Comparison of ENCODE assay signal across 28 cellular contexts in genomic region chr7:87591211-87591610, GRCh38. TPM values are rescaled to one million over a fixed set of nuclear protein-coding genes. Genes with fewer than 3 reads are reported as not detected.
DNase-seq lines count a peak whose midpoint lies in the region; ATAC-seq and TF ChIP-seq lines count a peak whose summit lies in the region.
"Had no signal": no experiment of that assay in that cellular context is flagged by ENCODE, and none has a peak within 500 bp of the region (broad histone marks: within the 10 kb centered on the region; RNA-seq: fewer than 3 reads in every experiment).

No MANE protein-coding gene starts in this region.

- peaks cover 6% of the 10 kb centered on the region for H3K4me1 Mint-ChIP-seq in activated CD4-positive, alpha-beta T cell treated with anti-CD3 and anti-CD28 coated beads for 36 hours
- H3K4me1 Mint-ChIP-seq: CD14-positive monocyte; CD4-positive, CD25-positive, alpha-beta regulatory T cell had no signal

- H3K4me1 ChIP-seq in Loucy (ENCODE audit: insufficient read depth, low read length, poor library complexity, severe bottlenecking), result peaks cover 26% of the 10 kb centered on the region
- H3K4me1 ChIP-seq in transverse colon, result peaks cover 0 to 24% (median 14%) of the 10 kb centered on the region in 4 donors
- H3K4me1 ChIP-seq: BLaER1 had no signal

- no peak overlapping the region for H3K27ac Mint-ChIP-seq in activated CD4-positive, alpha-beta T cell treated with anti-CD3 and anti-CD28 coated beads for 36 hours
- H3K27ac Mint-ChIP-seq: CD14-positive monocyte; CD4-positive, alpha-beta memory T cell; CD4-positive, CD25-positive, alpha-beta regulatory T cell; CD8-positive, alpha-beta memory T cell had no signal

- intact Hi-C loops in activated CD4-positive, alpha-beta T cell treated with anti-CD3 and anti-CD28 coated beads for 36 hours (cut with DNase I, micrococcal nuclease), result no loop called here
- intact Hi-C loops in left colon (cut with DNase I, micrococcal nuclease), result no loop called here
- intact Hi-C loops in transverse colon (cut with DNase I; ENCODE audit: low total_unique reads), result no loop called here
- intact Hi-C loops in Right ventricle myocardium inferior (cut with DNase I), result no loop called here

- no peaks in the 10 kb centered on the region for H3F3A ChIP-seq in Loucy (ENCODE audit: low read depth)

- WGBS in transverse colon (ENCODE audit: low coverage in 1 of 2), 2 donors, result 0 to 40% methylated on average over 1 to 5 of the region's 5 CpGs

- H3K36me3 ChIP-seq in Loucy (ENCODE audit: insufficient read depth, low read length), result no peaks in the 10 kb centered on the region
- no peaks in the 10 kb centered on the region for H3K36me3 ChIP-seq in transverse colon
- H3K36me3 ChIP-seq: BLaER1 had no signal

- H3K9me3 Mint-ChIP-seq in activated CD4-positive, alpha-beta T cell treated with anti-CD3 and anti-CD28 coated beads for 36 hours (ENCODE audit: low read depth), result no peaks in the 10 kb centered on the region
- H3K9me3 Mint-ChIP-seq: CD4-positive, alpha-beta memory T cell; CD8-positive, alpha-beta memory T cell had no signal

- in situ Hi-C loops in transverse colon (cut with MboI; ENCODE audit: low pct_ligation_motif_present in 1 of 4, low pct_unique_long_range_greater_than_20kb in 1 of 4, low sequenced_read_pairs in 3 of 4), result no loop called here

- no peak overlapping the region for H3K4me3 ChIP-seq in Loucy (ENCODE audit: low read length, poor library complexity, severe bottlenecking)
- no peak overlapping the region for H3K4me3 ChIP-seq in transverse colon
- H3K4me3 ChIP-seq: BLaER1, GM12878 had no signal

- H3K9ac ChIP-seq in Loucy (ENCODE audit: low read depth, low read length, poor library complexity, severe bottlenecking), result no peak overlapping the region
- H3K9ac ChIP-seq: BLaER1 had no signal

- POLR2A ChIA-PET in activated CD4-positive, alpha-beta T cell treated with anti-CD3 and anti-CD28 coated beads for 36 hours (lab: Charles Lee), result no interaction called here

- no peaks in the 10 kb centered on the region for H4K20me1 ChIP-seq in Loucy (ENCODE audit: insufficient read depth, low read length, poor library complexity, severe bottlenecking)
- H4K20me1 ChIP-seq: BLaER1 had no signal

- H3K4me3 Mint-ChIP-seq in activated CD4-positive, alpha-beta T cell treated with anti-CD3 and anti-CD28 coated beads for 36 hours, result no peak overlapping the region
- H3K4me3 Mint-ChIP-seq: CD14-positive monocyte; CD4-positive, alpha-beta memory T cell; CD4-positive, CD25-positive, alpha-beta regulatory T cell; CD8-positive, alpha-beta memory T cell had no signal

- no peak overlapping the region for H2AFZ ChIP-seq in Loucy (ENCODE audit: low read length)

- peak overlapping the region; percentile 4 to 48 (median 44) for H3K27ac ChIP-seq in transverse colon
- H3K27ac ChIP-seq: BLaER1 had no signal

- no peak for TF ChIP-seq EP300 in transverse colon (IDR thresholded peaks at IDR 0.05; ENCODE audit: low read depth)

- TF ChIP-seq CTCF in Loucy (conservative IDR thresholded peaks at IDR 0.05; ENCODE audit: low read length) (no peak), transverse colon (IDR thresholded peaks at IDR 0.05) (no peak)

- CTCF ChIA-PET in activated CD4-positive, alpha-beta T cell treated with anti-CD3 and anti-CD28 coated beads for 36 hours (lab: Charles Lee), result no interaction called here

- H3K79me2 ChIP-seq in Loucy (ENCODE audit: insufficient read depth, low read length), result no peaks in the 10 kb centered on the region

- H3K27me3 ChIP-seq in Loucy (ENCODE audit: insufficient read depth, low read length, poor library complexity, severe bottlenecking) (no peaks in the 10 kb centered on the region), transverse colon (no peaks in the 10 kb centered on the region)
- H3K27me3 ChIP-seq: BE2C, BLaER1 had no signal

- ATAC-seq in activated CD4-positive, alpha-beta T cell treated with anti-CD3 and anti-CD28 coated beads for 36 hours, result peak; percentile 26
- peak; percentile 72 for ATAC-seq in left colon
- ATAC-seq in GM21423 (IDR thresholded peaks at IDR 0.05; ENCODE audit: unreplicated experiment), result no peak
- no peak for ATAC-seq in Right ventricle myocardium inferior

- TF ChIP-seq POLR2A in transverse colon (IDR thresholded peaks at IDR 0.05), result no peak

- H3K9me3 ChIP-seq in Loucy (ENCODE audit: insufficient read depth, low read depth, low read length), result no peaks in the 10 kb centered on the region
- H3K9me3 ChIP-seq in transverse colon, result no peaks in the 10 kb centered on the region
- H3K9me3 ChIP-seq: BE2C, BLaER1 had no signal

- H3K27me3 Mint-ChIP-seq in activated CD4-positive, alpha-beta T cell treated with anti-CD3 and anti-CD28 coated beads for 36 hours, result no peaks in the 10 kb centered on the region
- H3K27me3 Mint-ChIP-seq: CD8-positive, alpha-beta memory T cell had no signal

- H3K4me2 ChIP-seq in Loucy (ENCODE audit: low read depth, low read length, poor library complexity, severe bottlenecking), result peak overlapping the region; percentile 10
- H3K4me2 ChIP-seq: BLaER1 had no signal

- DNase-seq in activated CD4-positive, alpha-beta T cell treated with anti-CD3 and anti-CD28 coated beads for 36 hours, result no peak
- no peak for DNase-seq in activated CD4-positive, alpha-beta T cell treated with anti-CD3 and anti-CD28 coated beads, Interleukin-2, amount 50 U/mL, for 4 hours
- DNase-seq in left colon (no peak), transverse colon (no peak), cortex of kidney (lab: John Stamatoyannopoulos, UW) (no peak), Right ventricle myocardium inferior (ENCODE audit: missing footprints) (no peak)
- DNase-seq: 8988T; ACHN; BE2C; C1 segment of cervical spinal cord; CD4-positive, CD25-positive, alpha-beta regulatory T cell; COR-L47; DMS 273 treated with DMSO at 0.1 percent for 48 hours; DMS153; DMS53; DMS79; DND-41; EL; GDM1 had no signal

- no peaks in the 10 kb centered on the region for H3K9me2 ChIP-seq in Loucy (replicated peaks; ENCODE audit: low read depth, low read length)

- no peaks in the 10 kb centered on the region for H3K36me3 Mint-ChIP-seq in activated CD4-positive, alpha-beta T cell treated with anti-CD3 and anti-CD28 coated beads for 36 hours (ENCODE audit: low read depth)
- H3K36me3 Mint-ChIP-seq: CD14-positive monocyte; CD4-positive, alpha-beta memory T cell; CD4-positive, CD25-positive, alpha-beta regulatory T cell had no signal

RNA-seq across cellular contexts. Expression of gene ABCB1, which starts 9.5 kb away (rescaled TPM):
- 1 to 10 TPM; 4.5 to 4.9 TPM for total RNA-seq in activated CD4-positive, alpha-beta T cell treated with anti-CD3 and anti-CD28 coated beads for 36 hours
- total RNA-seq in left colon, result 100 to 1,000 TPM in 1 of 2 donors, 10 to 100 TPM in 1; 30.5 to 259 TPM
- 100 to 1,000 TPM in 1 of 4 donors, 10 to 100 TPM in 2, 1 to 10 TPM in 1; 2.8 to 109 (median 61.1) TPM for total RNA-seq in transverse colon
- 4.5 TPM for total RNA-seq in Right ventricle myocardium inferior
- total RNA-seq: A673, G401 had no signal

RNA-seq across cellular contexts. Expression of gene RUNDC3B, which starts 37.0 kb away (rescaled TPM):
- 1 to 10 TPM; 1.6 to 1.7 TPM for total RNA-seq in activated CD4-positive, alpha-beta T cell treated with anti-CD3 and anti-CD28 coated beads for 36 hours
- total RNA-seq in left colon (1 to 10 TPM; 4.8 to 8.1 TPM), transverse colon (10 to 100 TPM in 1 of 4 donors, 1 to 10 TPM in 3; 2.2 to 12.0 (median 7.2) TPM), Right ventricle myocardium inferior (1.0 TPM)
- total RNA-seq: CD4-positive, CD25-positive, alpha-beta regulatory T cell; G401 had no signal

Comparison
In these comparisons a context has a peak if more than half of its experiments do, and no peak if none do; other contexts are left out.
1. ATAC-seq: peak in activated CD4-positive, alpha-beta T cell treated with anti-CD3 and anti-CD28 coated beads for 36 hours (single experiment) and left colon (single experiment); none in GM21423 (single experiment) and Right ventricle myocardium inferior (single experiment).